In genomic region chr6:15630202-15630601, GRCh38 we compare ENCODE assay signal across 21 cellular contexts.
"Had no signal": no experiment of that assay in that cellular context is flagged by ENCODE, and none has a peak within 500 bp of the region (broad histone marks: within the 10 kb centered on the region; RNA-seq: fewer than 3 reads in every experiment).

No MANE protein-coding gene starts in this region.

- H3K4me3 Mint-ChIP-seq: activated CD4-positive, alpha-beta T cell treated with anti-CD3 and anti-CD28 coated beads, Interleukin-2, amount 10 ng/mL, durations not matched to agents 7 days and 5 days; activated naive CD8-positive, alpha-beta T cell treated with anti-CD3 and anti-CD28 coated beads, Interleukin-2, amount 10 ng/mL, durations not matched to agents 7 days and 5 days; activated T-cell treated with anti-CD3 and anti-CD28 coated beads, Interleukin-2, amount 50 U/mL, for 72 hours; nephron; type B pancreatic cell had no signal

- DNase-seq: activated CD4-positive, alpha-beta T cell treated with anti-CD3 and anti-CD28 coated beads, Interleukin-2, amount 10 ng/mL, durations not matched to agents 7 days and 5 days; activated CD8-positive, alpha-beta memory T cell treated with anti-CD3 and anti-CD28 coated beads, Interleukin-2, amount 50 U/mL, for 48 hours; activated gamma-delta T cell; activated naive CD8-positive, alpha-beta T cell treated with anti-CD3 and anti-CD28 coated beads, Interleukin-2, amount 10 ng/mL, durations not matched to agents 7 days and 5 days; activated T-cell treated with anti-CD3 and anti-CD28 coated beads, Interleukin-2, amount 50 U/mL, for 72 hours; anterior cingulate cortex; brain microvascular endothelial cell; effector CD8-positive, alpha-beta T cell; esophagus squamous epithelium; kidney; left ventricle myocardium inferior; mesenchymal stem cell; nucleus accumbens; stimulated activated CD4-positive, alpha-beta T cell treated with anti-CD3 and anti-CD28 coated beads, Interleukin-4, amount 100 ng/mL, for 4 hours; stimulated activated CD8-positive, alpha-beta memory T cell treated with anti-CD3 and anti-CD28 coated beads, Interleukin-4, amount 100 ng/mL, for 48 hours; stimulated activated naive CD8-positive, alpha-beta T cell treated with anti-CD3 and anti-CD28 coated beads, Interleukin-15, Interleukin-2, amounts not matched to agents 100 U/mL and 50 U/mL, for 24 hours had no signal

- H3K27ac Mint-ChIP-seq: activated CD4-positive, alpha-beta T cell treated with anti-CD3 and anti-CD28 coated beads, Interleukin-2, amount 10 ng/mL, durations not matched to agents 7 days and 5 days; activated naive CD8-positive, alpha-beta T cell treated with anti-CD3 and anti-CD28 coated beads, Interleukin-2, amount 10 ng/mL, durations not matched to agents 7 days and 5 days; activated T-cell treated with anti-CD3 and anti-CD28 coated beads, Interleukin-2, amount 50 U/mL, for 72 hours; nephron; type B pancreatic cell had no signal

- ATAC-seq: activated T-cell treated with anti-CD3 and anti-CD28 coated beads, Interleukin-2, amount 50 U/mL, for 72 hours; gastroesophageal sphincter; stimulated activated naive CD8-positive, alpha-beta T cell treated with anti-CD3 and anti-CD28 coated beads, Interleukin-15, Interleukin-2, amounts not matched to agents 100 U/mL and 50 U/mL, for 24 hours had no signal

- H3K9me3 Mint-ChIP-seq: activated naive CD8-positive, alpha-beta T cell treated with anti-CD3 and anti-CD28 coated beads, Interleukin-2, amount 10 ng/mL, durations not matched to agents 7 days and 5 days; activated T-cell treated with anti-CD3 and anti-CD28 coated beads, Interleukin-2, amount 50 U/mL, for 72 hours; nephron; type B pancreatic cell had no signal

- H3K9me3 ChIP-seq: esophagus squamous epithelium, gastroesophageal sphincter, left ventricle myocardium inferior, right atrium auricular region had no signal

- H3K27me3 ChIP-seq: brain microvascular endothelial cell, esophagus squamous epithelium, gastroesophageal sphincter, right atrium auricular region had no signal

- H3K27me3 Mint-ChIP-seq: activated CD4-positive, alpha-beta T cell treated with anti-CD3 and anti-CD28 coated beads, Interleukin-2, amount 10 ng/mL, durations not matched to agents 7 days and 5 days; type B pancreatic cell had no signal

- H3K4me3 ChIP-seq: esophagus squamous epithelium, gastroesophageal sphincter, left ventricle myocardium inferior, right atrium auricular region, smooth muscle cell had no signal

- H3K27ac ChIP-seq: brain microvascular endothelial cell, esophagus squamous epithelium, left ventricle myocardium inferior, right atrium auricular region had no signal

- H3K4me1 ChIP-seq: left ventricle myocardium inferior had no signal

- H3K36me3 ChIP-seq: brain microvascular endothelial cell, left ventricle myocardium inferior, right atrium auricular region had no signal
